ENCODE assay signal across 1 cellular context in genomic region chr6:150886155-150886554, GRCh38.
TF ChIP-seq lines count a peak whose summit lies in the region.

No MANE protein-coding gene starts in this region.

TF ChIP-seq in IMR-90, 13 proteins besides CTCF, POLR2A, EP300 and RAD21 (continued from another document):
- TF ChIP-seq ELK1 (IDR thresholded peaks at IDR 0.05; ENCODE audit: borderline replicate concordance, low read depth, low read length) (no peak), RFX5 (IDR thresholded peaks at IDR 0.05; ENCODE audit: low read depth, low read length) (no peak), SMC3 (IDR thresholded peaks at IDR 0.05; ENCODE audit: low read depth, low read length) (no peak), MAZ (IDR thresholded peaks at IDR 0.05; ENCODE audit: borderline replicate concordance, low read depth, low read length) (no peak), BHLHE40 (IDR thresholded peaks at IDR 0.05; ENCODE audit: low read depth, low read length) (no peak), MXI1 (IDR thresholded peaks at IDR 0.05; ENCODE audit: borderline replicate concordance, low read depth, low read length) (no peak), CEBPB (IDR thresholded peaks at IDR 0.05; ENCODE audit: low read depth, low read length) (no peak), RCOR1 (IDR thresholded peaks at IDR 0.05; ENCODE audit: insufficient replicate concordance, low read length) (no peak)
TF ChIP-seq in IMR-90: peak in this region for 0.
